In genomic region chr15:63638828-63639227, GRCh38 we compare ENCODE assay signal across 17 cellular contexts. TPM values are rescaled to one million over a fixed set of nuclear protein-coding genes. Genes with fewer than 3 reads are reported as not detected.
"Had no signal": no experiment of that assay in that cellular context is flagged by ENCODE, and none has a peak within 500 bp of the region (broad histone marks: within the 10 kb centered on the region; RNA-seq: fewer than 3 reads in every experiment).

No MANE protein-coding gene starts in this region.

- ATAC-seq: heart right ventricle, left cardiac atrium, natural killer cell, sciatic nerve had no signal

- H3K27ac ChIP-seq: cardiac muscle cell, heart right ventricle, stomach, transverse colon, vagina had no signal

- H3K9me3 ChIP-seq: heart right ventricle, SK-N-SH, stomach, transverse colon, vagina had no signal

- DNase-seq: activated CD4-positive, CD25-positive, alpha-beta regulatory T cell treated with anti-CD3 and anti-CD28 coated beads, Interleukin-2, amount 50 U/mL, for 72 hours; activated effector memory CD4-positive, alpha-beta T cell treated with Interleukin-2 at 50 U/mL for 16 hours; effector CD4-positive, alpha-beta T cell; heart right ventricle; islet precursor cell; left cardiac atrium; midbrain; natural killer cell; SK-N-SH; small intestine; stimulated activated CD4-positive, alpha-beta T cell treated with anti-CD3 and anti-CD28 coated beads, Interleukin-4, amount 100 ng/mL, for 1 hour; stomach; transverse colon had no signal

- H3K27me3 ChIP-seq: cardiac muscle cell, heart right ventricle, stomach, transverse colon, vagina had no signal

- H3K4me3 ChIP-seq: cardiac muscle cell, heart right ventricle, stomach, transverse colon, vagina had no signal

- H3K4me1 ChIP-seq: stomach, transverse colon, vagina had no signal

- H3K9me3 Mint-ChIP-seq: natural killer cell had no signal

- H3K4me3 Mint-ChIP-seq: natural killer cell had no signal

- H3K4me1 Mint-ChIP-seq: natural killer cell had no signal

RNA-seq across cellular contexts. Expression of gene FBXL22, which starts 41.6 kb away (rescaled TPM):
- total RNA-seq: epithelial cell of proximal tubule had no signal
